In the genomic region with DNA sequence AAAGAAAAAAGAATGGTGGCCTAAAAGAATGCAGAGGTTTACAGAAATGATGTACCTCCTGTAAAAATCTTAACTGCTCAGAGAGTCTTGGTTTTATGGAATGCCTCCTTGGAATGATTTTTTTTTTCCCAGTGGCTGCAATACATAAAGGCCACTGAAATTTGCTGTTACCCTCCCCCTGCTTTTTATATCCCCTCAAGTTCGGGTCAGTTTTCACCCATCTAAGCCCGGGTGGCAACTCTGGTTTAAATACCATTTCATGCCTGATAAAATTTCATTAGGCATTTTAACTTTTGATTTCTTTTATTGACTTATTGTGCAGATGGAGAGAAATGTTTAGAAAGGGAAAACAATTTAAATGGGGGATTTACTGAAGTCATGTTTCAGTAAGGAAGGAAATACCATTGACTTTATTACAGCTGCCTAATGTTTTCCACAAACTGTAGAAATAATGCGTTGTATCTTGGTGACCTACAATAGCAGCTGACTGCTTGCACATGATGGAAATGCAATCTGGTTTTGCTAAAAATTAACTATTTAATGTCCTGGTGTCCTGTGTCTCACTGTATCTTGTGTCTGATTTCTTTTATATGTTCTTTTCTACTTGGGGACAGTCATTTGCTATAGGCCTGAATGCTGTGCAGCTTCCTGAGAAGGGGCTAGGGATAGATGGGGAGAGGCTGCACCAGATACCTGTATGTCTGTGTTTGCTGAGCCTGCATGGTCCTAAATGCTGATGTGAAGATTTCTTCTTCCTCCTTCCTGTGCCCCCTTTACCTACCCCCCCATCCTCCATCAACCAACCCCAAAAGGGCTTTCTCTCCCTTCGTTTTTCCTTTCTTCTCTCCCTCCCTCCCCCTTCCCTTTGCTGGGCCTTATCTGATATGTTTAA, we compare ENCODE assay signal across 11 cellular contexts.
DNase-seq lines count a peak whose midpoint lies in the region; ATAC-seq and TF ChIP-seq lines count a peak whose summit lies in the region.
"Had no signal": no experiment of that assay in that cellular context is flagged by ENCODE, and none has a peak within 500 bp of the region (broad histone marks: within the 10 kb centered on the region; RNA-seq: fewer than 3 reads in every experiment).

No MANE protein-coding gene starts in this region.

- H3K27ac ChIP-seq in left ventricle myocardium inferior (replicated peaks), result peak overlapping the region; percentile 71

- DNase-seq in left ventricle myocardium inferior, result no peak
- no peak for DNase-seq in Right ventricle myocardium superior
- peak; percentile 46 to 67 for DNase-seq in cardiac fibroblast (ENCODE audit: low read depth in 2 of 2)
- peak; percentile 85 to 92 for DNase-seq in lung microvascular endothelial cell (ENCODE audit: low read depth in 2 of 2)
- no peak for DNase-seq in type B pancreatic cell (ENCODE audit: extremely low spot score, unreplicated experiment)
- DNase-seq in DMS 273 (lab: John Stamatoyannopoulos, UW; ENCODE audit: unreplicated experiment), result no peak
- no peak for DNase-seq in T-helper 9 cell
- DNase-seq in stimulated activated CD4-positive, alpha-beta T cell treated with anti-CD3 and anti-CD28 coated beads, Interleukin-4, amount 100 ng/mL, for 24 hours, result no peak
- DNase-seq: activated gamma-delta T cell, NCI-H1436 treated with DMSO at 0.1 percent for 48 hours, spleen had no signal

- no peak for TF ChIP-seq CTCF in left ventricle myocardium inferior (IDR thresholded peaks at IDR 0.05; ENCODE audit: borderline replicate concordance)
- TF ChIP-seq CTCF in cardiac fibroblast (IDR thresholded peaks at IDR 0.05; ENCODE audit: low read depth, low read length), result no peak
- TF ChIP-seq CTCF in type B pancreatic cell (conservative IDR thresholded peaks at IDR 0.05), result no peak

- intact Hi-C loops in left ventricle myocardium inferior (cut with micrococcal nuclease), result no loop called here
- intact Hi-C loops in Right ventricle myocardium superior (cut with DNase I), result no loop called here

- H3K27me3 ChIP-seq in left ventricle myocardium inferior (ENCODE audit: low read depth), result no peaks in the 10 kb centered on the region
- H3K27me3 ChIP-seq: spleen had no signal

- H3K9me3 Mint-ChIP-seq in type B pancreatic cell, result no peaks in the 10 kb centered on the region

- H3K27ac Mint-ChIP-seq in type B pancreatic cell, result peak overlapping the region; percentile 53

- no peak overlapping the region for H3K4me3 ChIP-seq in left ventricle myocardium inferior
- H3K4me3 ChIP-seq in cardiac fibroblast (replicated peaks in 1 of 2; ENCODE audit: low read depth in 2 of 2, low read length in 2 of 2), result no peak overlapping the region
- H3K4me3 ChIP-seq: spleen had no signal

- ATAC-seq in Right ventricle myocardium superior (ENCODE audit: poor library complexity), result no peak

- H3K36me3 ChIP-seq in left ventricle myocardium inferior, result no peaks in the 10 kb centered on the region
- H3K36me3 ChIP-seq: spleen had no signal

- H3K9me3 ChIP-seq in left ventricle myocardium inferior (replicated peaks), result no peaks in the 10 kb centered on the region
- H3K9me3 ChIP-seq: spleen had no signal

- H3K27me3 Mint-ChIP-seq in type B pancreatic cell, result peaks cover 3% of the 10 kb centered on the region

- H3K4me1 Mint-ChIP-seq in type B pancreatic cell (ENCODE audit: unreplicated experiment), result peaks cover 26% of the 10 kb centered on the region

- H3K4me3 Mint-ChIP-seq in type B pancreatic cell, result peak overlapping the region; percentile 18

- H3K4me1 ChIP-seq in left ventricle myocardium inferior, result peaks cover 28% of the 10 kb centered on the region

- no peaks in the 10 kb centered on the region for H3K36me3 Mint-ChIP-seq in type B pancreatic cell

Comparison
In these comparisons a context has a peak if more than half of its experiments do, and no peak if none do; other contexts are left out.
1. DNase-seq: peak in cardiac fibroblast (2 of 2) and lung microvascular endothelial cell (2 of 2); none in left ventricle myocardium inferior (single experiment), Right ventricle myocardium superior (single experiment), type B pancreatic cell (single experiment), DMS 273 (single experiment), T-helper 9 cell (single experiment) and stimulated activated CD4-positive, alpha-beta T cell treated with anti-CD3 and anti-CD28 coated beads, Interleukin-4, amount 100 ng/mL, for 24 hours (single experiment).